In the genomic region with DNA sequence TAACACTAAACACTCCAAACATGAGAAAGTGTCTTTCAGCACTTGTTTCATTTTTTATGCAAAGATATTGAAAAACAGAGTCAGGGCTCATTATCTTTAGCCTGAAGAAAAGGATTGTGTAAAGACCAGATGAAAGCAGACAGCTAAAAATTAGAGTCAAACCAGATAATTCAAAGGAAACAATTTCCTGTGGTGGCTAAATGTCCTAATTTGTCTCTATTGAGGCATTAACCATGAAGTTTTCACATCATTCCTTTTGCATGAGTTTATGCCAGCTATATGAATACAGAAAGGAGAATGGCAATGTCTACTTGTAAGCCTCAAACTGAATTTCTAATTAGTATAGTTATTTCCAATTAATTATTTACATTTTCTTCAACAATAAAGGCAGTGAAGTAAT, we compare ENCODE assay signal across 25 cellular contexts.
"Had no signal": no experiment of that assay in that cellular context is flagged by ENCODE, and none has a peak within 500 bp of the region (broad histone marks: within the 10 kb centered on the region; RNA-seq: fewer than 3 reads in every experiment).

No MANE protein-coding gene starts in this region.

- DNase-seq: hippocampal formation; immature natural killer cell; kidney; left colon; left lung; lower lobe of right lung; mammary epithelial cell; mesendoderm; midbrain; mucosa of descending colon; naive thymus-derived CD4-positive, alpha-beta T cell; ovary; right lobe of liver; stimulated activated CD4-positive, alpha-beta T cell treated with anti-CD3 and anti-CD28 coated beads, Interleukin-12 subunit alpha, Interleukin-12 subunit beta, amount 100 ng/mL, for 4 hours; stimulated activated CD4-positive, alpha-beta T cell treated with anti-CD3 and anti-CD28 coated beads, Interleukin-15, amount 100 ng/mL, for 24 hours; stimulated activated CD4-positive, alpha-beta T cell treated with anti-CD3 and anti-CD28 coated beads, Interleukin-2, amount 100 ng/mL, for 24 hours; stimulated activated CD4-positive, alpha-beta T cell treated with anti-CD3 and anti-CD28 coated beads, Interleukin-4, amount 100 ng/mL, for 1 hour; stimulated activated naive B cell treated with anti-CD40 and anti-IgM and Interleukin-4, amounts not matched to agents 10 μg/mL and 1 μg/mL and 100 μg/mL, for 72 hours; stimulated activated naive CD8-positive, alpha-beta T cell treated with anti-CD3 and anti-CD28 coated beads, Interleukin-15, Interleukin-2, amounts not matched to agents 100 U/mL and 50 U/mL, for 24 hours; stomach; testis; thyroid gland; transverse colon; upper lobe of right lung had no signal

- H3K27me3 ChIP-seq: left lung, ovary, right atrium auricular region, right lobe of liver, stomach, testis, thyroid gland, transverse colon, upper lobe of right lung had no signal

- H3K36me3 ChIP-seq: left lung, lower lobe of right lung, ovary, right atrium auricular region, right lobe of liver, stomach, thyroid gland, transverse colon, upper lobe of right lung had no signal

- H3K27ac ChIP-seq: left lung, lower lobe of right lung, ovary, right atrium auricular region, right lobe of liver, stomach, testis, thyroid gland, transverse colon, upper lobe of right lung had no signal

- H3K9me3 ChIP-seq: lower lobe of right lung, mucosa of descending colon, ovary, right atrium auricular region, right lobe of liver, testis, thyroid gland, transverse colon, upper lobe of right lung had no signal

- H3K4me3 ChIP-seq: left lung, lower lobe of right lung, mucosa of descending colon, ovary, right atrium auricular region, right lobe of liver, stomach, testis, thyroid gland, transverse colon, upper lobe of right lung had no signal

- H3K4me1 ChIP-seq: left lung, lower lobe of right lung, right atrium auricular region, stomach, testis, thyroid gland, upper lobe of right lung had no signal
